Comparison of ENCODE assay signal across 10 cellular contexts in genomic region chr20:23407770-23408467, GRCh38. TPM values are rescaled to one million over a fixed set of nuclear protein-coding genes. Genes with fewer than 3 reads are reported as not detected.
DNase-seq lines count a peak whose midpoint lies in the region; ATAC-seq and TF ChIP-seq lines count a peak whose summit lies in the region.
"Had no signal": no experiment of that assay in that cellular context is flagged by ENCODE, and none has a peak within 500 bp of the region (broad histone marks: within the 10 kb centered on the region; RNA-seq: fewer than 3 reads in every experiment).

No MANE protein-coding gene starts in this region.

- no peak overlapping the region for H2BK5ac ChIP-seq in trophoblast cell (ENCODE audit: low read depth, low read length, poor library complexity)

- H3K27ac Mint-ChIP-seq in activated CD4-positive, alpha-beta T cell treated with anti-CD3 and anti-CD28 coated beads, Interleukin-2, amount 10 ng/mL, durations not matched to agents 24 days and 14 days = peak overlapping the region; percentile 77

- no peaks in the 10 kb centered on the region for H3K27me3 ChIP-seq in trophoblast cell (ENCODE audit: insufficient read depth, low read length)
- no peaks in the 10 kb centered on the region for H3K27me3 ChIP-seq in dorsolateral prefrontal cortex
- H3K27me3 ChIP-seq: SJSA1 had no signal

- no peak overlapping the region for H3K18ac ChIP-seq in trophoblast cell (ENCODE audit: low read length)

- no peak overlapping the region for H3K14ac ChIP-seq in trophoblast cell (ENCODE audit: low read length)

- no peaks in the 10 kb centered on the region for H3K79me2 ChIP-seq in trophoblast cell (ENCODE audit: control insufficient read depth, insufficient read depth, low read length, poor library complexity)

- no peak overlapping the region for H3K4ac ChIP-seq in trophoblast cell (ENCODE audit: low read depth, low read length)

- H4K91ac ChIP-seq in trophoblast cell (ENCODE audit: low read depth, low read length) = no peak overlapping the region

- ATAC-seq in GM21717 (IDR thresholded peaks at IDR 0.05; ENCODE audit: unreplicated experiment) (peak; percentile 72), HG03520 (IDR thresholded peaks at IDR 0.05; ENCODE audit: unreplicated experiment) (peak; percentile 83)

- WGBS in trophoblast cell (ENCODE audit: extremely low coverage, insufficient coverage, insufficient read length) = no CpG with 5 or more reads among the region's 2 CpGs

- H2BK12ac ChIP-seq in trophoblast cell (ENCODE audit: low read length) = no peak overlapping the region

- peaks cover 51% of the 10 kb centered on the region for H3K4me1 Mint-ChIP-seq in activated CD4-positive, alpha-beta T cell treated with anti-CD3 and anti-CD28 coated beads, Interleukin-2, amount 10 ng/mL, durations not matched to agents 24 days and 14 days

- H3K9ac ChIP-seq in trophoblast cell (ENCODE audit: low read length) = no peak overlapping the region

- no peaks in the 10 kb centered on the region for H3K79me1 ChIP-seq in trophoblast cell (ENCODE audit: low read length)

- no peak overlapping the region for H2AK5ac ChIP-seq in trophoblast cell (ENCODE audit: low read length)

- intact Hi-C loops in activated CD4-positive, alpha-beta T cell treated with anti-CD3 and anti-CD28 coated beads, Interleukin-2, amount 10 ng/mL, durations not matched to agents 24 days and 14 days (cut with micrococcal nuclease) = loop anchor here (1.0 to 10.0 kb wide), 3 partner anchors 9 to 263 kb away; partner anchors contain the start of gene NAPB
- intact Hi-C loops in dorsolateral prefrontal cortex (cut with DNase I) = no loop called here

- no peaks in the 10 kb centered on the region for H3K27me3 Mint-ChIP-seq in activated CD4-positive, alpha-beta T cell treated with anti-CD3 and anti-CD28 coated beads, Interleukin-2, amount 10 ng/mL, durations not matched to agents 24 days and 14 days

- H3K27ac ChIP-seq in trophoblast cell (ENCODE audit: low read depth, low read length) (no peak overlapping the region), dorsolateral prefrontal cortex (peak overlapping the region in 3 of 59 donors; percentile 4 to 44 (median 12))
- H3K27ac ChIP-seq: SJSA1 had no signal

- peak; percentile 87 for DNase-seq in activated CD4-positive, alpha-beta T cell treated with anti-CD3 and anti-CD28 coated beads, Interleukin-2, amount 10 ng/mL, durations not matched to agents 24 days and 14 days
- no peak for DNase-seq in activated CD4-positive, alpha-beta T cell treated with anti-CD3 and anti-CD28 coated beads for 1 hour
- peak; percentile 60 for DNase-seq in putamen (ENCODE audit: low spot score)
- no peak for DNase-seq in trophoblast cell
- no peak for DNase-seq in dedifferentiated amniotic fluid mesenchymal stem cell (ENCODE audit: extremely low spot score)
- no peak for DNase-seq in dorsolateral prefrontal cortex
- DNase-seq: posterior cingulate gyrus had no signal

- H3K4me1 ChIP-seq in trophoblast cell (ENCODE audit: control insufficient read depth in 1 of 2, insufficient read depth in 2 of 2, low read length in 2 of 2) = no peaks in the 10 kb centered on the region
- H3K4me1 ChIP-seq: SJSA1 had no signal

- no peaks in the 10 kb centered on the region for H3K36me3 ChIP-seq in trophoblast cell (ENCODE audit: control insufficient read depth in 1 of 2, insufficient read depth in 2 of 2, low read length in 2 of 2)

- no peak overlapping the region for H3K23ac ChIP-seq in trophoblast cell (ENCODE audit: low read length)

- peaks cover 9% of the 10 kb centered on the region for H3K36me3 Mint-ChIP-seq in activated CD4-positive, alpha-beta T cell treated with anti-CD3 and anti-CD28 coated beads, Interleukin-2, amount 10 ng/mL, durations not matched to agents 24 days and 14 days (ENCODE audit: low read depth)

- H3K4me3 ChIP-seq in trophoblast cell (ENCODE audit: low read depth, low read length) (no peak overlapping the region), dorsolateral prefrontal cortex (no peak overlapping the region)
- H3K4me3 ChIP-seq: SJSA1 had no signal

- TF ChIP-seq CTCF in dorsolateral prefrontal cortex (IDR thresholded peaks at IDR 0.05 in 54 of 56, conservative IDR thresholded peaks at IDR 0.05 in 2 of 56; ENCODE audit: low read depth in 1 of 56, partially characterized antibody in 56 of 56) = no peak

- H4K8ac ChIP-seq in trophoblast cell (ENCODE audit: low read depth, low read length) = no peak overlapping the region

- H3K9me3 Mint-ChIP-seq in activated CD4-positive, alpha-beta T cell treated with anti-CD3 and anti-CD28 coated beads, Interleukin-2, amount 10 ng/mL, durations not matched to agents 24 days and 14 days = no peaks in the 10 kb centered on the region

- no peak overlapping the region for H2AFZ ChIP-seq in trophoblast cell (ENCODE audit: insufficient read depth, low read length, poor library complexity)

- no peak overlapping the region for H2BK120ac ChIP-seq in trophoblast cell (ENCODE audit: insufficient read depth, low read length, poor library complexity)

- no peaks in the 10 kb centered on the region for H3K9me3 ChIP-seq in trophoblast cell (ENCODE audit: insufficient read depth, low read depth, low read length)
- H3K9me3 ChIP-seq: SJSA1 had no signal

- peak overlapping the region; percentile 61 for H3K4me3 Mint-ChIP-seq in activated CD4-positive, alpha-beta T cell treated with anti-CD3 and anti-CD28 coated beads, Interleukin-2, amount 10 ng/mL, durations not matched to agents 24 days and 14 days

- H4K12ac ChIP-seq in trophoblast cell (ENCODE audit: low read depth, low read length) = no peak overlapping the region

- no peak overlapping the region for H3K4me2 ChIP-seq in trophoblast cell (ENCODE audit: low read length)

RNA-seq across cellular contexts. Expression of gene NAPB, which starts 13.4 kb away (rescaled TPM):
- 13.6 and 14.2 TPM in 2 replicates for total RNA-seq in activated CD4-positive, alpha-beta T cell treated with anti-CD3 and anti-CD28 coated beads, Interleukin-2, amount 10 ng/mL, durations not matched to agents 24 days and 14 days
- polyA plus RNA-seq in trophoblast cell (2013) = 3.9 and 4.0 TPM in 2 replicates
- total RNA-seq in dorsolateral prefrontal cortex = 100 to 1,000 TPM in 116 of 120 experiments, 10 to 100 TPM in 4; 68.5 to 495 (median 303) TPM

RNA-seq across cellular contexts. Expression of gene CSTL1, which starts 31.6 kb away (rescaled TPM):
- not detected in 2 replicates for total RNA-seq in activated CD4-positive, alpha-beta T cell treated with anti-CD3 and anti-CD28 coated beads, Interleukin-2, amount 10 ng/mL, durations not matched to agents 24 days and 14 days
- not detected in 2 replicates for polyA plus RNA-seq in trophoblast cell (2013)
- total RNA-seq in dorsolateral prefrontal cortex = not detected
- total RNA-seq: SJSA1 had no signal

RNA-seq across cellular contexts. Expression of gene CST11, which starts 44.8 kb away (rescaled TPM):
- not detected in 2 replicates for total RNA-seq in activated CD4-positive, alpha-beta T cell treated with anti-CD3 and anti-CD28 coated beads, Interleukin-2, amount 10 ng/mL, durations not matched to agents 24 days and 14 days
- not detected in 2 replicates for polyA plus RNA-seq in trophoblast cell (2013)
- not detected for total RNA-seq in dorsolateral prefrontal cortex
- total RNA-seq: SJSA1 had no signal

RNA-seq across cellular contexts. Expression of gene GZF1, which starts 45.9 kb away (rescaled TPM):
- 10.3 and 14.7 TPM in 2 replicates for total RNA-seq in activated CD4-positive, alpha-beta T cell treated with anti-CD3 and anti-CD28 coated beads, Interleukin-2, amount 10 ng/mL, durations not matched to agents 24 days and 14 days
- polyA plus RNA-seq in trophoblast cell (2013) = 6.4 and 6.5 TPM in 2 replicates
- 10 to 100 TPM; 16.7 to 45.4 (median 26.8) TPM for total RNA-seq in dorsolateral prefrontal cortex

RNA-seq across cellular contexts. Expression of gene NXT1, which starts 57.3 kb away (rescaled TPM):
- 57.0 and 59.9 TPM in 2 replicates for total RNA-seq in activated CD4-positive, alpha-beta T cell treated with anti-CD3 and anti-CD28 coated beads, Interleukin-2, amount 10 ng/mL, durations not matched to agents 24 days and 14 days
- 20.2 TPM in 2 replicates for polyA plus RNA-seq in trophoblast cell (2013)
- 10 to 100 TPM in 4 of 120 experiments, 1 to 10 TPM in 116; 3.2 to 13.1 (median 6.7) TPM for total RNA-seq in dorsolateral prefrontal cortex

Comparison
In these comparisons a context has a peak if more than half of its experiments do, and no peak if none do; other contexts are left out.
1. DNase-seq: peak in activated CD4-positive, alpha-beta T cell treated with anti-CD3 and anti-CD28 coated beads, Interleukin-2, amount 10 ng/mL, durations not matched to agents 24 days and 14 days (single experiment) and putamen (single experiment); none in activated CD4-positive, alpha-beta T cell treated with anti-CD3 and anti-CD28 coated beads for 1 hour (single experiment), trophoblast cell (0 of 2), dedifferentiated amniotic fluid mesenchymal stem cell (single experiment) and dorsolateral prefrontal cortex (0 of 10).